24 cellular contexts compared by ENCODE assay signal in the genomic region with DNA sequence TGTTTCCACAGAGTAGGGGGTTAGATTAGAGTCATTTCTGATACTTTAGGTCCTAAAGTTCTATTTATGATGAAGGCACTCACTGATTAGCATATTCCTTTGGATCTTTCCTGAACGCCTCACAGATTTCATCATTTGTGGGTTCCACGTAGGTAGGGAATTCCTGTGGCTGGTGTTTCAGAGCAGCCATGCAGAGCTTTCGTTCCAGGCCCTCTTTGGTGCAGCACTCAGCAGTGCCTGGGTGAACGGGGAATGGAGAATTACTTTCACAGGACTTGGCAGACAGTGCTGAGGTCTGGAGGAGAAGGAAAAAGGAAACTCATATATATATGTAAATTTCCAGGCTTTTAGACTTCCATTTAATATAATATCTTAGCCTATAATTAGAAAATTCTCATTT. TPM values are rescaled to one million over a fixed set of nuclear protein-coding genes. Genes with fewer than 3 reads are reported as not detected.
DNase-seq lines count a peak whose midpoint lies in the region; ATAC-seq and TF ChIP-seq lines count a peak whose summit lies in the region.
"Had no signal": no experiment of that assay in that cellular context is flagged by ENCODE, and none has a peak within 500 bp of the region (broad histone marks: within the 10 kb centered on the region; RNA-seq: fewer than 3 reads in every experiment).

No MANE protein-coding gene starts in this region.

- H3K9me3 ChIP-seq in A673 (ENCODE audit: low read depth, low read length, poor library complexity, severe bottlenecking) (no peaks in the 10 kb centered on the region), HUES48 (ENCODE audit: control insufficient read depth, insufficient read depth, low read length) (peaks cover 21% of the 10 kb centered on the region; the same call in 1 of the 2 replicates)
- H3K9me3 ChIP-seq in CD8-positive, alpha-beta T cell (ENCODE audit: low read length), result no peaks in the 10 kb centered on the region
- H3K9me3 ChIP-seq: psoas muscle, transverse colon had no signal

- H3K9me3 Mint-ChIP-seq in T-cell, result no peaks in the 10 kb centered on the region
- no peaks in the 10 kb centered on the region for H3K9me3 Mint-ChIP-seq in CD8-positive, alpha-beta T cell
- H3K9me3 Mint-ChIP-seq: CD4-positive, alpha-beta T cell had no signal

- H3K4me3 Mint-ChIP-seq in T-cell, result no peak overlapping the region
- no peak overlapping the region for H3K4me3 Mint-ChIP-seq in CD8-positive, alpha-beta T cell
- H3K4me3 Mint-ChIP-seq: CD4-positive, alpha-beta T cell; nephron progenitor cell; T-helper 17 cell had no signal

- no peak overlapping the region for H3K27ac ChIP-seq in A673 (ENCODE audit: low read depth, low read length, poor library complexity, severe bottlenecking)
- peak overlapping the region; percentile 81 for H3K27ac ChIP-seq in HUES48 (ENCODE audit: low read depth, low read length)
- H3K27ac ChIP-seq in CD8-positive, alpha-beta T cell (ENCODE audit: low read depth, low read length), result no peak overlapping the region
- H3K27ac ChIP-seq: coronary artery, psoas muscle, transverse colon had no signal

- CTCF ChIA-PET in A673 (lab: Charles Lee), result no interaction called here
- CTCF ChIA-PET in T-cell (lab: Charles Lee), result no interaction called here
- CTCF ChIA-PET in CD8-positive, alpha-beta T cell (lab: Charles Lee), result no interaction called here

- 0 out of 2 replicates have a peak overlapping the region, but pooled peaks have one; percentile 8 for H3K9ac ChIP-seq in HUES48 (ENCODE audit: low read depth, low read length)

- H3K4me3 ChIP-seq in A673 (ENCODE audit: low read depth, low read length, poor library complexity, severe bottlenecking) (no peak overlapping the region), HUES48 (ENCODE audit: low read depth, low read length) (no peak overlapping the region)
- H3K4me3 ChIP-seq in CD8-positive, alpha-beta T cell (ENCODE audit: low read depth, low read length), result no peak overlapping the region
- H3K4me3 ChIP-seq: coronary artery, psoas muscle, transverse colon had no signal

- H3K36me3 Mint-ChIP-seq in T-cell, result no peaks in the 10 kb centered on the region
- H3K36me3 Mint-ChIP-seq in CD8-positive, alpha-beta T cell, result no peaks in the 10 kb centered on the region

- H3K27me3 ChIP-seq in A673 (replicated peaks; ENCODE audit: insufficient read depth, low read depth, low read length, poor library complexity) (no peaks in the 10 kb centered on the region), HUES48 (ENCODE audit: control insufficient read depth, insufficient read depth, low read length) (no peaks in the 10 kb centered on the region)
- H3K27me3 ChIP-seq in CD8-positive, alpha-beta T cell (ENCODE audit: insufficient read depth, low read length), result no peaks in the 10 kb centered on the region
- H3K27me3 ChIP-seq: transverse colon had no signal

- no peaks in the 10 kb centered on the region for H3K4me1 Mint-ChIP-seq in T-cell
- H3K4me1 Mint-ChIP-seq in CD8-positive, alpha-beta T cell (ENCODE audit: low read depth), result no peaks in the 10 kb centered on the region
- H3K4me1 Mint-ChIP-seq: nephron progenitor cell, T-helper 17 cell had no signal

- no peak for TF ChIP-seq CTCF in A673 (conservative IDR thresholded peaks at IDR 0.05; ENCODE audit: low read depth, low read length)
- TF ChIP-seq CTCF in CD8-positive, alpha-beta T cell (IDR thresholded peaks at IDR 0.05), result no peak

- BruUV-seq in A673 (replicated peaks; lab: Mats Ljungman, UMichigan), result no TSS peak

- POLR2A ChIA-PET in A673 (lab: Charles Lee; ENCODE audit: low non-redundant PET) (no interaction called here), T-cell (lab: Charles Lee) (no interaction called here)
- POLR2A ChIA-PET in CD8-positive, alpha-beta T cell (lab: Charles Lee), result no interaction called here

- no peak for ATAC-seq in T-cell (replicated peaks in 1 of 4)
- no peak for ATAC-seq in CD8-positive, alpha-beta T cell
- ATAC-seq: psoas muscle, T-helper 17 cell had no signal

- H3K27me3 Mint-ChIP-seq in T-cell, result peaks cover 0 to 14% of the 10 kb centered on the region in 2 donors
- H3K27me3 Mint-ChIP-seq in CD8-positive, alpha-beta T cell (ENCODE audit: low read depth), result peaks cover 8% of the 10 kb centered on the region

- no peak overlapping the region for H3K27ac Mint-ChIP-seq in T-cell
- H3K27ac Mint-ChIP-seq in CD8-positive, alpha-beta T cell, result no peak overlapping the region
- H3K27ac Mint-ChIP-seq: CD4-positive, alpha-beta T cell; nephron progenitor cell; T-helper 17 cell had no signal

- H3K36me3 ChIP-seq in A673 (ENCODE audit: insufficient read depth, low read length, poor library complexity, severe bottlenecking) (no peaks in the 10 kb centered on the region), HUES48 (ENCODE audit: control insufficient read depth, insufficient read depth, low read length) (no peaks in the 10 kb centered on the region)
- no peaks in the 10 kb centered on the region for H3K36me3 ChIP-seq in CD8-positive, alpha-beta T cell (ENCODE audit: insufficient read depth, low read length)
- H3K36me3 ChIP-seq: transverse colon had no signal

- DNase-seq in A673 (ENCODE audit: low spot score), result peak; percentile 4
- DNase-seq in astrocyte of the hippocampus (ENCODE audit: low read depth, low spot score), result peak; percentile 86
- DNase-seq in iris pigment epithelial cell (ENCODE audit: low read depth), result peak; percentile 22
- DNase-seq in epidermal melanocyte (ENCODE audit: insufficient read length, low spot score), result no peak
- no peak for DNase-seq in islet precursor cell
- DNase-seq in T-cell, result no peak
- DNase-seq in CD8-positive, alpha-beta T cell, result no peak
- DNase-seq: activated CD4-positive, alpha-beta T cell treated with anti-CD3 and anti-CD28 coated beads for 1 hour; activated effector memory CD4-positive, alpha-beta T cell treated with Interleukin-2 at 50 U/mL for 16 hours; aorta; CD4-positive, alpha-beta T cell; DMS79; MV-4-11; NCI-H2029 treated with DMSO at 0.1 percent for 48 hours; NCI-H524; nephron progenitor cell; psoas muscle; SHP77 treated with DMSO at 0.1 percent for 48 hours; T-helper 17 cell; transverse colon had no signal

- intact Hi-C loops in A673 (cut with micrococcal nuclease; ENCODE audit: unreplicated experiment), result no loop called here
- intact Hi-C loops in CD8-positive, alpha-beta T cell (cut with DNase I, micrococcal nuclease), result no loop called here

- H3K4me1 ChIP-seq in A673 (ENCODE audit: insufficient read depth, low read length, poor library complexity, severe bottlenecking) (peaks cover 7% of the 10 kb centered on the region), HUES48 (ENCODE audit: control insufficient read depth, insufficient read depth, low read length) (peaks cover 27% of the 10 kb centered on the region)
- H3K4me1 ChIP-seq in CD8-positive, alpha-beta T cell (ENCODE audit: insufficient read depth, low read length), result no peaks in the 10 kb centered on the region
- H3K4me1 ChIP-seq: psoas muscle, transverse colon had no signal

RNA-seq across cellular contexts. Expression of a gene that starts 18.5 kb away (rescaled TPM):
- total RNA-seq in A673 (2021), result not detected in 2 replicates
- total RNA-seq in T-cell, result 1 to 10 TPM in 3 of 5 donors, not detected in 2; 1.4 to 2.0 (median 1.4) TPM
- total RNA-seq in CD8-positive, alpha-beta T cell, result not detected
- total RNA-seq: A172; aorta; CD4-positive, alpha-beta T cell; glomerular endothelial cell; T-helper 17 cell; transverse colon had no signal

Comparison
In these comparisons a context has a peak if more than half of its experiments do, and no peak if none do; other contexts are left out.
1. DNase-seq: peak in A673 (single experiment), astrocyte of the hippocampus (single experiment) and iris pigment epithelial cell (single experiment); none in epidermal melanocyte (single experiment), islet precursor cell (single experiment), T-cell (0 of 34) and CD8-positive, alpha-beta T cell (0 of 7).